Comparison of ENCODE assay signal across 23 cellular contexts in genomic region chr19:32012886-32013635, GRCh38.
"Had no signal": no experiment of that assay in that cellular context is flagged by ENCODE, and none has a peak within 500 bp of the region (broad histone marks: within the 10 kb centered on the region; RNA-seq: fewer than 3 reads in every experiment).

No MANE protein-coding gene starts in this region.

- H3K27ac Mint-ChIP-seq: activated naive CD4-positive, alpha-beta T cell treated with anti-CD3 and anti-CD28 coated beads, Interleukin-2, amount 50 U/mL, for 72 hours; activated T-cell treated with anti-CD3 and anti-CD28 coated beads, Interleukin-2, amount 50 U/mL, for 24 hours; activated T-helper 17 cell treated with anti-CD3 and anti-CD28 coated beads, Interleukin-2, amount 50 U/mL, for 72 hours; immature natural killer cell; stimulated activated naive B cell treated with anti-CD40 and anti-IgM and Interleukin-4, amounts not matched to agents 10 μg/mL and 1 μg/mL and 100 μg/mL, for 72 hours; type B pancreatic cell; WTC11 had no signal

- H3K27me3 Mint-ChIP-seq: activated T-cell treated with anti-CD3 and anti-CD28 coated beads, Interleukin-2, amount 50 U/mL, for 24 hours; activated T-helper 17 cell treated with anti-CD3 and anti-CD28 coated beads, Interleukin-2, amount 50 U/mL, for 72 hours; stimulated activated naive B cell treated with anti-CD40 and anti-IgM and Interleukin-4, amounts not matched to agents 10 μg/mL and 1 μg/mL and 100 μg/mL, for 72 hours had no signal

- H3K27me3 ChIP-seq: body of pancreas, cardiac muscle cell, hepatocyte, testis had no signal

- ATAC-seq: activated naive CD4-positive, alpha-beta T cell treated with anti-CD3 and anti-CD28 coated beads, Interleukin-2, amount 50 U/mL, for 72 hours; activated T-helper 17 cell treated with anti-CD3 and anti-CD28 coated beads, Interleukin-2, amount 50 U/mL, for 72 hours; body of pancreas; left ventricle myocardium superior; stimulated activated naive B cell treated with anti-CD40 and anti-IgM and Interleukin-4, amounts not matched to agents 10 μg/mL and 1 μg/mL and 100 μg/mL, for 72 hours; WTC11 had no signal

- H3K9me3 Mint-ChIP-seq: activated T-cell treated with anti-CD3 and anti-CD28 coated beads, Interleukin-2, amount 50 U/mL, for 24 hours; activated T-helper 17 cell treated with anti-CD3 and anti-CD28 coated beads, Interleukin-2, amount 50 U/mL, for 72 hours; immature natural killer cell; stimulated activated naive B cell treated with anti-CD40 and anti-IgM and Interleukin-4, amounts not matched to agents 10 μg/mL and 1 μg/mL and 100 μg/mL, for 72 hours had no signal

- H3K79me2 ChIP-seq: hepatocyte had no signal

- H3K36me3 Mint-ChIP-seq: activated naive CD4-positive, alpha-beta T cell treated with anti-CD3 and anti-CD28 coated beads, Interleukin-2, amount 50 U/mL, for 72 hours; immature natural killer cell; stimulated activated naive B cell treated with anti-CD40 and anti-IgM and Interleukin-4, amounts not matched to agents 10 μg/mL and 1 μg/mL and 100 μg/mL, for 72 hours; type B pancreatic cell; WTC11 had no signal

- H3K4me1 Mint-ChIP-seq: activated T-helper 17 cell treated with anti-CD3 and anti-CD28 coated beads, Interleukin-2, amount 50 U/mL, for 72 hours; immature natural killer cell; stimulated activated naive B cell treated with anti-CD40 and anti-IgM and Interleukin-4, amounts not matched to agents 10 μg/mL and 1 μg/mL and 100 μg/mL, for 72 hours had no signal

- FAIRE-seq: frontal cortex had no signal

- H2AFZ ChIP-seq: hepatocyte had no signal

- H3K36me3 ChIP-seq: cardiac muscle cell, prostate gland had no signal

- DNase-seq: activated CD8-positive, alpha-beta memory T cell treated with anti-CD3 and anti-CD28 coated beads for 24 hours; activated CD8-positive, alpha-beta memory T cell treated with anti-CD3 and anti-CD28 coated beads, Interleukin-2, amount 50 U/mL, for 4 hours; activated T-cell treated with anti-CD3 and anti-CD28 coated beads, Interleukin-2, amount 50 U/mL, for 24 hours; body of pancreas; effector CD4-positive, alpha-beta T cell; glutamatergic neuron; immature natural killer cell; kidney glomerular epithelial cell; left ventricle myocardium superior; mammary epithelial cell; stimulated activated CD4-positive, alpha-beta T cell treated with anti-CD3 and anti-CD28 coated beads, Interleukin-2, amount 100 ng/mL, for 48 hours; stimulated activated CD8-positive, alpha-beta memory T cell treated with anti-CD3 and anti-CD28 coated beads, Interleukin-4, amount 100 ng/mL, for 48 hours; stimulated activated naive B cell treated with anti-CD40 and anti-IgM and Interleukin-4, amounts not matched to agents 10 μg/mL and 1 μg/mL and 100 μg/mL, for 72 hours; T-helper 9 cell; testis had no signal

- H3K4me3 Mint-ChIP-seq: activated T-cell treated with anti-CD3 and anti-CD28 coated beads, Interleukin-2, amount 50 U/mL, for 24 hours; activated T-helper 17 cell treated with anti-CD3 and anti-CD28 coated beads, Interleukin-2, amount 50 U/mL, for 72 hours; immature natural killer cell; stimulated activated naive B cell treated with anti-CD40 and anti-IgM and Interleukin-4, amounts not matched to agents 10 μg/mL and 1 μg/mL and 100 μg/mL, for 72 hours; type B pancreatic cell; WTC11 had no signal

- H3K27ac ChIP-seq: body of pancreas, cardiac muscle cell, hepatocyte, prostate gland, testis had no signal

- H3K4me3 ChIP-seq: body of pancreas, cardiac muscle cell, hepatocyte, prostate gland, testis had no signal

- H3K4me1 ChIP-seq: body of pancreas, prostate gland, testis had no signal

- H3K4me2 ChIP-seq: hepatocyte had no signal

- H3K9me3 ChIP-seq: body of pancreas, prostate gland, testis had no signal
